In genomic region chr22:28824455-28824854, GRCh38 we compare ENCODE assay signal across 9 cellular contexts. TPM values are rescaled to one million over a fixed set of nuclear protein-coding genes. Genes with fewer than 3 reads are reported as not detected.
DNase-seq lines count a peak whose midpoint lies in the region; ATAC-seq and TF ChIP-seq lines count a peak whose summit lies in the region.
"Not testable (repeated sequence)": the region's sequence is repeated elsewhere in the genome, so short reads cannot be mapped to it uniquely, and the experiment has no call there.
"Had no signal": no experiment of that assay in that cellular context is flagged by ENCODE, and none has a peak within 500 bp of the region (broad histone marks: within the 10 kb centered on the region; RNA-seq: fewer than 3 reads in every experiment).

No MANE protein-coding gene starts in this region.

- peak; percentile 20 for DNase-seq in DMS53 (lab: John Stamatoyannopoulos, UW)
- not testable (repeated sequence) for DNase-seq in MM.1S; activated naive CD4-positive, alpha-beta T cell treated with anti-CD3 and anti-CD28 coated beads, Interleukin-2, amount 10 ng/mL, durations not matched to agents 7 days and 5 days; colonic mucosa; naive thymus-derived CD8-positive, alpha-beta T cell; progenitor cell of endocrine pancreas (ENCODE audit: low spot score, unreplicated experiment); transverse colon

- POLR2A ChIA-PET in naive thymus-derived CD8-positive, alpha-beta T cell (lab: Charles Lee): not testable (repeated sequence)

- peaks cover 66% of the 10 kb centered on the region for H3F3A ChIP-seq in MM.1S (ENCODE audit: insufficient read depth, low read length)

- not testable (repeated sequence) for H3K9me3 ChIP-seq in MM.1S (replicated peaks; ENCODE audit: insufficient read depth, low read length); colonic mucosa; transverse colon

- H3K27me3 Mint-ChIP-seq in activated naive CD4-positive, alpha-beta T cell treated with anti-CD3 and anti-CD28 coated beads, Interleukin-2, amount 10 ng/mL, durations not matched to agents 7 days and 5 days; naive thymus-derived CD8-positive, alpha-beta T cell; progenitor cell of endocrine pancreas: not testable (repeated sequence)

- intact Hi-C loops in colonic mucosa (cut with DNase I): not testable (repeated sequence)
- intact Hi-C loops in transverse colon (cut with DNase I; ENCODE audit: low total_unique reads): loop anchor here (10.0 kb wide), 1 partner anchor 810 kb away; no protein-coding TSS in a partner anchor

- not testable (repeated sequence) for H3K27me3 ChIP-seq in MM.1S (replicated peaks; ENCODE audit: insufficient read depth, low read length); colonic mucosa; transverse colon

- CTCF ChIA-PET in activated naive CD4-positive, alpha-beta T cell treated with anti-CD3 and anti-CD28 coated beads, Interleukin-2, amount 10 ng/mL, durations not matched to agents 7 days and 5 days (lab: Charles Lee): interaction anchor here (1.2 kb wide), 1 partner anchor 225 kb away, joined by 4 read pairs; no protein-coding TSS in a partner anchor

- TF ChIP-seq POLR2A in transverse colon (IDR thresholded peaks at IDR 0.05): not testable (repeated sequence)

- not testable (repeated sequence) for H3K36me3 ChIP-seq in MM.1S (replicated peaks; ENCODE audit: insufficient read depth, low read length); colonic mucosa; transverse colon

- peaks cover 25% of the 10 kb centered on the region for H3K79me2 ChIP-seq in MM.1S (ENCODE audit: low read length)

- 85 to 95% methylated on average over 7 to 9 of the region's 9 CpGs for WGBS in transverse colon (ENCODE audit: low coverage in 1 of 2), 2 donors

- H3K4me1 Mint-ChIP-seq in activated naive CD4-positive, alpha-beta T cell treated with anti-CD3 and anti-CD28 coated beads, Interleukin-2, amount 10 ng/mL, durations not matched to agents 7 days and 5 days: peaks cover 82% of the 10 kb centered on the region
- H3K4me1 Mint-ChIP-seq in naive thymus-derived CD8-positive, alpha-beta T cell: peaks cover 16 to 62% (median 47%) of the 10 kb centered on the region in 4 donors
- H3K4me1 Mint-ChIP-seq in progenitor cell of endocrine pancreas (ENCODE audit: low read depth): peaks cover 35% of the 10 kb centered on the region

- not testable (repeated sequence) for TF ChIP-seq EP300 in transverse colon (IDR thresholded peaks at IDR 0.05; ENCODE audit: low read depth)

- H3K4me3 Mint-ChIP-seq in activated naive CD4-positive, alpha-beta T cell treated with anti-CD3 and anti-CD28 coated beads, Interleukin-2, amount 10 ng/mL, durations not matched to agents 7 days and 5 days; progenitor cell of endocrine pancreas (ENCODE audit: low read depth): not testable (repeated sequence)
- H3K4me3 Mint-ChIP-seq in naive thymus-derived CD8-positive, alpha-beta T cell: peak overlapping the region in 1 of 10 donors; percentile 50

- H3K4me1 ChIP-seq in MM.1S (ENCODE audit: low read length) (peaks cover 61% of the 10 kb centered on the region), transverse colon (peaks cover 3 to 39% (median 16%) of the 10 kb centered on the region in 4 donors)
- not testable (repeated sequence) for H3K4me1 ChIP-seq in colonic mucosa

- not testable (repeated sequence) for H3K9me2 ChIP-seq in MM.1S (replicated peaks; ENCODE audit: insufficient read depth, low read length)

- peak overlapping the region; percentile 83 for H3K9ac ChIP-seq in MM.1S (ENCODE audit: low read length)
- H3K9ac ChIP-seq in colonic mucosa (ENCODE audit: low read depth in 2 of 2, low read length in 2 of 2): not testable (repeated sequence)

- H2AFZ ChIP-seq in MM.1S (ENCODE audit: low read length): not testable (repeated sequence)

- H3K4me2 ChIP-seq in MM.1S (ENCODE audit: low read depth, low read length): peak overlapping the region; percentile 64; the same call in 1 of the 2 replicates

- not testable (repeated sequence) for H4K20me1 ChIP-seq in MM.1S (ENCODE audit: insufficient read depth, low read length)

- not testable (repeated sequence) for ATAC-seq in naive thymus-derived CD8-positive, alpha-beta T cell

- H3K9me3 Mint-ChIP-seq in activated naive CD4-positive, alpha-beta T cell treated with anti-CD3 and anti-CD28 coated beads, Interleukin-2, amount 10 ng/mL, durations not matched to agents 7 days and 5 days; naive thymus-derived CD8-positive, alpha-beta T cell; progenitor cell of endocrine pancreas (ENCODE audit: low read depth): not testable (repeated sequence)

- in situ Hi-C loops in transverse colon (cut with MboI; ENCODE audit: low pct_ligation_motif_present in 1 of 4, low pct_unique_long_range_greater_than_20kb in 1 of 4, low sequenced_read_pairs in 3 of 4): not testable (repeated sequence)

- H3K27ac Mint-ChIP-seq in activated naive CD4-positive, alpha-beta T cell treated with anti-CD3 and anti-CD28 coated beads, Interleukin-2, amount 10 ng/mL, durations not matched to agents 7 days and 5 days: peak overlapping the region; percentile 79
- H3K27ac Mint-ChIP-seq in naive thymus-derived CD8-positive, alpha-beta T cell: peak overlapping the region in 7 of 10 donors; percentile 13 to 90 (median 45)
- peak overlapping the region; percentile 67 for H3K27ac Mint-ChIP-seq in progenitor cell of endocrine pancreas

- peak overlapping the region; percentile 99 for H3K27ac ChIP-seq in MM.1S (ENCODE audit: low read length)
- H3K27ac ChIP-seq in VCaP: peak overlapping the region; percentile 96
- H3K27ac ChIP-seq in colonic mucosa: peak overlapping the region; percentile 6
- peak overlapping the region; percentile 7 to 89 (median 62) for H3K27ac ChIP-seq in transverse colon

- TF ChIP-seq CTCF in MM.1S (IDR thresholded peaks at IDR 0.05; ENCODE audit: low read length); VCaP (conservative IDR thresholded peaks at IDR 0.05); colonic mucosa (IDR thresholded peaks at IDR 0.05); progenitor cell of endocrine pancreas (IDR thresholded peaks at IDR 0.05; ENCODE audit: unreplicated experiment); transverse colon (IDR thresholded peaks at IDR 0.05): not testable (repeated sequence)

- not testable (repeated sequence) for H3K4me3 ChIP-seq in MM.1S (ENCODE audit: low read length); colonic mucosa; transverse colon

- H3K36me3 Mint-ChIP-seq in activated naive CD4-positive, alpha-beta T cell treated with anti-CD3 and anti-CD28 coated beads, Interleukin-2, amount 10 ng/mL, durations not matched to agents 7 days and 5 days: peaks cover 36% of the 10 kb centered on the region
- not testable (repeated sequence) for H3K36me3 Mint-ChIP-seq in naive thymus-derived CD8-positive, alpha-beta T cell; progenitor cell of endocrine pancreas (ENCODE audit: insufficient read depth)

RNA-seq across cellular contexts. Expression of gene XBP1, which starts 24.1 kb away (rescaled TPM):
- total RNA-seq in colonic mucosa: 100 to 1,000 TPM; 210 to 251 TPM
- total RNA-seq in naive thymus-derived CD8-positive, alpha-beta T cell: 10 to 100 TPM; 55.1 to 56.0 TPM
- 100 to 1,000 TPM; 150 to 238 (median 176) TPM for polyA plus RNA-seq in naive thymus-derived CD8-positive, alpha-beta T cell
- total RNA-seq in progenitor cell of endocrine pancreas: 126 and 130 TPM in 2 replicates
- 100 to 1,000 TPM in 3 of 4 donors, 10 to 100 TPM in 1; 68.1 to 263 (median 190) TPM for total RNA-seq in transverse colon

RNA-seq across cellular contexts. Expression of gene CCDC117, which starts 52.0 kb away (rescaled TPM):
- 10 to 100 TPM; 21.2 to 24.9 TPM for total RNA-seq in colonic mucosa
- total RNA-seq in naive thymus-derived CD8-positive, alpha-beta T cell: 10 to 100 TPM; 16.6 to 17.6 TPM
- 10 to 100 TPM in 1 of 3 donors, 1 to 10 TPM in 2; 7.2 to 11.1 (median 7.7) TPM for polyA plus RNA-seq in naive thymus-derived CD8-positive, alpha-beta T cell
- total RNA-seq in progenitor cell of endocrine pancreas: 39.9 and 40.4 TPM in 2 replicates
- 10 to 100 TPM; 16.8 to 25.6 (median 20.6) TPM for total RNA-seq in transverse colon

RNA-seq across cellular contexts. Expression of gene ZNRF3, which starts 58.9 kb away (rescaled TPM):
- total RNA-seq in colonic mucosa (10 to 100 TPM in 1 of 2 donors, 1 to 10 TPM in 1; 5.9 to 12.2 TPM), progenitor cell of endocrine pancreas (7.5 and 9.5 TPM in 2 replicates), transverse colon (10 to 100 TPM in 1 of 4 donors, 1 to 10 TPM in 3; 4.5 to 10.7 (median 8.3) TPM)
- total RNA-seq in naive thymus-derived CD8-positive, alpha-beta T cell: under 1 TPM; 0.60 to 0.69 TPM
- polyA plus RNA-seq in naive thymus-derived CD8-positive, alpha-beta T cell: under 1 TPM in 2 of 3 donors, not detected in 1; 0.08 TPM
- polyA plus RNA-seq: CD14-positive monocyte had no signal

Comparison
In these comparisons a context has a peak if more than half of its experiments do, and no peak if none do; other contexts are left out.
1. H3K27ac ChIP-seq: peak in every context shown above with its lines; median percentile 99 in MM.1S; 96 in VCaP; 62 in transverse colon; 6 in colonic mucosa.